18 cellular contexts compared by ENCODE assay signal in genomic region chr7:70240873-70241272, GRCh38.
"Had no signal": no experiment of that assay in that cellular context is flagged by ENCODE, and none has a peak within 500 bp of the region (broad histone marks: within the 10 kb centered on the region; RNA-seq: fewer than 3 reads in every experiment).

No MANE protein-coding gene starts in this region.

- H3K4me3 ChIP-seq: coronary artery, dorsolateral prefrontal cortex, esophagus muscularis mucosa, gastrocnemius medialis, heart left ventricle, left lung, lower lobe of right lung, mucosa of descending colon had no signal

- H3K9me3 ChIP-seq: esophagus muscularis mucosa, gastrocnemius medialis, heart left ventricle, left lung, lower lobe of right lung, mucosa of descending colon had no signal

- H3K4me1 ChIP-seq: esophagus muscularis mucosa, gastrocnemius medialis, left lung, lower lobe of right lung had no signal

- H3K27me3 ChIP-seq: dorsolateral prefrontal cortex, esophagus muscularis mucosa, gastrocnemius medialis, heart left ventricle, left lung had no signal

- ATAC-seq: heart left ventricle, left cardiac atrium, left lung, left ventricle myocardium superior, lower lobe of right lung, mucosa of descending colon had no signal

- DNase-seq: dermis blood vessel endothelial cell; dorsolateral prefrontal cortex; effector CD4-positive, alpha-beta T cell; effector memory CD4-positive, alpha-beta T cell; foreskin fibroblast; foreskin melanocyte; gastrocnemius medialis; heart left ventricle; hippocampal formation; left cardiac atrium; left lung; left ventricle myocardium superior; lower lobe of right lung; mesenchymal stem cell; mucosa of descending colon; naive B cell had no signal

- H3K27ac ChIP-seq: coronary artery, dorsolateral prefrontal cortex, esophagus muscularis mucosa, gastrocnemius medialis, heart left ventricle, left lung, lower lobe of right lung had no signal

- H3K36me3 ChIP-seq: esophagus muscularis mucosa, gastrocnemius medialis, heart left ventricle, left lung, lower lobe of right lung had no signal
